Comparison of ENCODE assay signal across 26 cellular contexts in genomic region chr3:37624276-37624675, GRCh38.
"Had no signal": no experiment of that assay in that cellular context is flagged by ENCODE, and none has a peak within 500 bp of the region (broad histone marks: within the 10 kb centered on the region; RNA-seq: fewer than 3 reads in every experiment).

No MANE protein-coding gene starts in this region.

- ATAC-seq: left colon; mucosa of descending colon; psoas muscle; right cardiac atrium; stimulated activated memory B cell treated with anti-CD40 and anti-IgM and Interleukin-4, amounts not matched to agents 10 μg/mL and 1 μg/mL and 100 μg/mL, for 72 hours; stimulated activated naive CD8-positive, alpha-beta T cell treated with anti-CD3 and anti-CD28 coated beads, Interleukin-15, Interleukin-2, amounts not matched to agents 100 U/mL and 50 U/mL, for 24 hours had no signal

- H3K4me1 ChIP-seq: psoas muscle had no signal

- H3K27me3 ChIP-seq: esophagus squamous epithelium, heart right ventricle, ovary, testis, tibial nerve, upper lobe of left lung had no signal

- H3K4me3 ChIP-seq: esophagus squamous epithelium, heart right ventricle, lower lobe of right lung, mucosa of descending colon, ovary, psoas muscle, skin epidermis, spleen, testis, tibial nerve, upper lobe of left lung had no signal

- H3K9me3 ChIP-seq: esophagus squamous epithelium, heart right ventricle, lower lobe of right lung, mucosa of descending colon, ovary, psoas muscle, spleen, testis, tibial nerve, upper lobe of left lung had no signal

- DNase-seq: effector memory CD4-positive, alpha-beta T cell; esophagus squamous epithelium; foreskin melanocyte; glutamatergic neuron; heart right ventricle; hippocampal formation; left colon; left ventricle myocardium superior; lower lobe of right lung; mucosa of descending colon; naive B cell; nephron progenitor cell; occipital lobe; posterior cingulate gyrus; psoas muscle; spleen; stimulated activated CD4-positive, alpha-beta T cell treated with anti-CD3 and anti-CD28 coated beads, Interleukin-4, amount 100 ng/mL, for 4 hours; stimulated activated naive CD8-positive, alpha-beta T cell treated with anti-CD3 and anti-CD28 coated beads, Interleukin-15, Interleukin-2, amounts not matched to agents 100 U/mL and 50 U/mL, for 24 hours; substantia nigra; testis; upper lobe of left lung had no signal

- H3K27ac ChIP-seq: lower lobe of right lung, psoas muscle, tibial nerve, upper lobe of left lung had no signal

- H3K36me3 ChIP-seq: esophagus squamous epithelium, lower lobe of right lung, ovary, tibial nerve, upper lobe of left lung had no signal
